Comparison of ENCODE assay signal across 17 cellular contexts in genomic region chr11:97537407-97538150, GRCh38.
"Had no signal": no experiment of that assay in that cellular context is flagged by ENCODE, and none has a peak within 500 bp of the region (broad histone marks: within the 10 kb centered on the region; RNA-seq: fewer than 3 reads in every experiment).

No MANE protein-coding gene starts in this region.

- H3K36me3 ChIP-seq: spleen, WERI-Rb-1 had no signal

- ATAC-seq: activated CD4-positive, alpha-beta T cell treated with anti-CD3 and anti-CD28 coated beads for 36 hours; activated naive CD8-positive, alpha-beta T cell treated with anti-CD3 and anti-CD28 coated beads, Interleukin-2, amount 50 U/mL, for 24 hours; naive thymus-derived CD8-positive, alpha-beta T cell; stimulated activated memory B cell treated with anti-CD40 and anti-IgM and Interleukin-4, amounts not matched to agents 10 μg/mL and 1 μg/mL and 100 μg/mL, for 72 hours had no signal

- DNase-seq: activated CD4-positive, alpha-beta T cell treated with anti-CD3 and anti-CD28 coated beads for 36 hours; activated CD4-positive, alpha-beta T cell treated with anti-CD3 and anti-CD28 coated beads, Interleukin-2, amount 50 U/mL, for 48 hours; activated naive CD4-positive, alpha-beta T cell treated with Interleukin-2 at 50 U/mL for 16 hours; activated naive CD8-positive, alpha-beta T cell treated with anti-CD3 and anti-CD28 coated beads, Interleukin-2, amount 50 U/mL, for 24 hours; activated T-cell treated with anti-CD3 and anti-CD28 coated beads for 4 hours; anterior cingulate cortex; caudate nucleus; foreskin fibroblast; mesendoderm; naive thymus-derived CD8-positive, alpha-beta T cell; spleen; stimulated activated CD4-positive, alpha-beta T cell treated with anti-CD3 and anti-CD28 coated beads, Interleukin-4, amount 100 ng/mL, for 4 hours; testis; WERI-Rb-1 had no signal

- H3K9me3 ChIP-seq: testis had no signal

- H3K4me1 ChIP-seq: spleen, testis had no signal

- H3K27me3 ChIP-seq: dorsolateral prefrontal cortex, spleen, testis had no signal

- H3K27ac ChIP-seq: dorsolateral prefrontal cortex, epithelial cell of prostate, spleen, testis, WERI-Rb-1 had no signal

- H3K4me3 ChIP-seq: dorsolateral prefrontal cortex, spleen, testis had no signal
